Comparison of ENCODE assay signal across 10 cellular contexts in the genomic region with DNA sequence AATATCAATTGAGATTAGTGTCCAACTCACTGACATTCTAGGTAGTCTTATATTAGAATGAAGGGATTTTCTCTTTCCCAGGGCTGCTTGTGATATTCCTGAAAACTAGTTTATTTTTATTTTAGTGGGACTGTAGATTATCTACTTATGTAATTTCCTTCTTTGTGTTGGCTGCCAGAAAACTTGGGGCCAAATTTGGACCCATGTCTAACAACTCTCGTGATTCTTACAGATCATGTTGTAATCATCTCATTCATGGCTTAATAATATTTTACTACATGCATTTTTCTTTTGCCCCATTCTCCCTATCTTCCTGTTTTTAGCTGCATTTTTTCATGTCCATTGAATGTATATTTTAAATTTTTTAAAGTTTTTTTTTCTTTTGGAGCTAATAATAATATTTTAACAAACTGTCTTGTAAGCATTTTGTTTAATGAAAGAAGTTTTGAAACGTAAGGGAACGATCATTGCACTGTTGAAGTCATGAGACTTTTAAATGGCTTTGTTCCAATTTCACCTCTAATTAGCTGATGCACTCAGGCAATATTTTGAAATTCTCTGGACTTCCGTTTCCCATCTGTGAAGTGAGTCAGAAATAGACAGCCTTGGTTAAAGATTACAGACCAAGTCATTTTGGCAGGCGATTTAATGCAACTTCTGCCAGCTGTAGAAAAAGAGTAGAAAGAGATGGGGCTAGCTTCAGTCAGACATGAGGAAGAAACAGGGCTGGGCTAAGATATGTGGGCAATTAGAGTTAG. TPM values are rescaled to one million over a fixed set of nuclear protein-coding genes. Genes with fewer than 3 reads are reported as not detected.
DNase-seq lines count a peak whose midpoint lies in the region; ATAC-seq, FAIRE-seq and TF ChIP-seq lines count a peak whose summit lies in the region.
"Had no signal": no experiment of that assay in that cellular context is flagged by ENCODE, and none has a peak within 500 bp of the region (broad histone marks: within the 10 kb centered on the region; RNA-seq: fewer than 3 reads in every experiment).

No MANE protein-coding gene starts in this region.

- no peaks in the 10 kb centered on the region for H3K9me1 ChIP-seq in endothelial cell of umbilical vein (replicated peaks; ENCODE audit: control insufficient read depth, extremely low read depth, insufficient read depth, low read length)

- no peak overlapping the region for H3K9ac ChIP-seq in endothelial cell of umbilical vein (replicated peaks; ENCODE audit: extremely low read depth, insufficient read depth, low read length)

- TF ChIP-seq CTCF in right atrium auricular region (IDR thresholded peaks at IDR 0.05) (no peak), endothelial cell of umbilical vein (IDR thresholded peaks at IDR 0.05; ENCODE audit: extremely low read depth in 1 of 2, insufficient read depth in 1 of 2, low read depth in 1 of 2, low read length in 2 of 2) (no peak)

- H3K27me3 Mint-ChIP-seq in effector memory CD8-positive, alpha-beta T cell = peaks cover 5 to 34% of the 10 kb centered on the region in 2 donors

- H3K9me3 ChIP-seq in right atrium auricular region = no peaks in the 10 kb centered on the region
- H3K9me3 ChIP-seq in endothelial cell of umbilical vein (replicated peaks; ENCODE audit: control insufficient read depth, insufficient read depth, low read length) = no peaks in the 10 kb centered on the region

- peak; percentile 73 for ATAC-seq in Right ventricle myocardium superior (ENCODE audit: poor library complexity)
- ATAC-seq in HG03571 (IDR thresholded peaks at IDR 0.05; ENCODE audit: unreplicated experiment) = peak; percentile 97
- ATAC-seq in stimulated activated naive CD8-positive, alpha-beta T cell treated with anti-CD3 and anti-CD28 coated beads, Interleukin-15, Interleukin-2, amounts not matched to agents 100 U/mL and 50 U/mL, for 24 hours = no peak
- ATAC-seq in effector memory CD8-positive, alpha-beta T cell (replicated peaks) = no peak
- ATAC-seq: Panc1 had no signal

- intact Hi-C loops in Right ventricle myocardium superior (cut with DNase I) (no loop called here), endothelial cell of umbilical vein (cut with micrococcal nuclease) (no loop called here)

- TF ChIP-seq POLR2A in endothelial cell of umbilical vein (IDR thresholded peaks at IDR 0.05; ENCODE audit: low read depth, low read length) = no peak

- dilution Hi-C loops in endothelial cell of umbilical vein (cut with MboI; ENCODE audit: extremely low pct_ligation_motif_present, low sequenced_read_pairs) = no loop called here

- H3K4me3 Mint-ChIP-seq in effector memory CD8-positive, alpha-beta T cell = no peak overlapping the region

- H3K27ac ChIP-seq in right atrium auricular region (no peak overlapping the region), endothelial cell of umbilical vein (ENCODE audit: insufficient read depth, low read depth, low read length) (no peak overlapping the region)
- H3K27ac ChIP-seq: C4-2B had no signal

- CTCF ChIA-PET in endothelial cell of umbilical vein (lab: Charles Lee) = no interaction called here

- no peak overlapping the region for H2AFZ ChIP-seq in endothelial cell of umbilical vein (ENCODE audit: low read depth, low read length)

- H3K9me3 Mint-ChIP-seq in effector memory CD8-positive, alpha-beta T cell = peaks cover 3 to 15% of the 10 kb centered on the region in 2 donors

- no peaks in the 10 kb centered on the region for H3K79me2 ChIP-seq in endothelial cell of umbilical vein (ENCODE audit: control insufficient read depth, insufficient read depth, low read length)

- H3K27me3 ChIP-seq in right atrium auricular region (no peaks in the 10 kb centered on the region), endothelial cell of umbilical vein (ENCODE audit: control insufficient read depth in 2 of 2, insufficient read depth in 2 of 2, low read length in 2 of 2) (no peaks in the 10 kb centered on the region)

- no peaks in the 10 kb centered on the region for H3K36me3 Mint-ChIP-seq in effector memory CD8-positive, alpha-beta T cell (ENCODE audit: insufficient read depth)

- H3K27ac Mint-ChIP-seq in effector memory CD8-positive, alpha-beta T cell = no peak overlapping the region

- H3K4me2 ChIP-seq in endothelial cell of umbilical vein (ENCODE audit: insufficient read depth, low read length) = no peak overlapping the region

- POLR2A ChIA-PET in endothelial cell of umbilical vein (lab: Charles Lee) = no interaction called here

- H3K4me1 ChIP-seq in right atrium auricular region (no peaks in the 10 kb centered on the region), endothelial cell of umbilical vein (ENCODE audit: control insufficient read depth, extremely low read depth, insufficient read depth, low read length) (no peaks in the 10 kb centered on the region)

- no TSS peak for BruUV-seq in endothelial cell of umbilical vein (replicated peaks; lab: Mats Ljungman, UMichigan)

- FAIRE-seq in endothelial cell of umbilical vein (lab: Jason Lieb, UNC) = no peak

- H4K20me1 ChIP-seq in endothelial cell of umbilical vein (replicated peaks; ENCODE audit: control insufficient read depth, extremely low read depth, insufficient read depth, low read length) = no peaks in the 10 kb centered on the region

- H3K36me3 ChIP-seq in right atrium auricular region = no peaks in the 10 kb centered on the region
- H3K36me3 ChIP-seq in endothelial cell of umbilical vein (ENCODE audit: control insufficient read depth in 2 of 2, extremely low read depth in 1 of 2, insufficient read depth in 2 of 2, low read length in 2 of 2) = no peaks in the 10 kb centered on the region

- H3K4me1 Mint-ChIP-seq in effector memory CD8-positive, alpha-beta T cell (ENCODE audit: low read depth in 2 of 2) = no peaks in the 10 kb centered on the region

- DNase-seq in Right ventricle myocardium superior (no peak), right atrium auricular region (ENCODE audit: low spot score) (no peak), endothelial cell of umbilical vein (ENCODE audit: low read depth, low spot score) (peak; percentile 11), activated T-cell treated with anti-CD3 and anti-CD28 coated beads for 4 hours (no peak), DMS153 treated with DMSO at 0.1 percent for 48 hours (lab: John Stamatoyannopoulos, UW; ENCODE audit: unreplicated experiment) (no peak)
- no peak for DNase-seq in stimulated activated naive CD8-positive, alpha-beta T cell treated with anti-CD3 and anti-CD28 coated beads, Interleukin-15, Interleukin-2, amounts not matched to agents 100 U/mL and 50 U/mL, for 24 hours
- DNase-seq in effector memory CD8-positive, alpha-beta T cell = no peak

- no peak overlapping the region for H3K4me3 ChIP-seq in right atrium auricular region
- no peak overlapping the region for H3K4me3 ChIP-seq in endothelial cell of umbilical vein (replicated peaks in 1 of 3; ENCODE audit: insufficient read depth in 1 of 3, low read depth in 1 of 3, low read length in 3 of 3)

TF ChIP-seq in endothelial cell of umbilical vein, 7 proteins besides CTCF, POLR2A, EP300 and RAD21:
- no peak for TF ChIP-seq MAX (IDR thresholded peaks at IDR 0.05; ENCODE audit: insufficient read depth, insufficient read length)
- TF ChIP-seq POLR2AphosphoS5 (IDR thresholded peaks at IDR 0.05; ENCODE audit: insufficient read depth, low read depth, low read length) = no peak
- no peak for TF ChIP-seq GATA2 (IDR thresholded peaks at IDR 0.05; ENCODE audit: insufficient read depth, insufficient read length, low read depth, low read length)
- no peak for TF ChIP-seq MYC (IDR thresholded peaks at IDR 0.05; ENCODE audit: low read depth, low read length)
- no peak for TF ChIP-seq EZH2 (IDR thresholded peaks at IDR 0.05; ENCODE audit: borderline replicate concordance, low read depth, low read length, severe bottlenecking)
- TF ChIP-seq JUN (IDR thresholded peaks at IDR 0.05; ENCODE audit: borderline replicate concordance, insufficient read depth, insufficient read length, low read depth) = no peak
- no peak for TF ChIP-seq FOS (IDR thresholded peaks at IDR 0.05; ENCODE audit: borderline replicate concordance, insufficient read depth, low read length)

RNA-seq across cellular contexts. Expression of gene TDO2, which starts 14.3 kb away (rescaled TPM):
- total RNA-seq in Right ventricle myocardium superior (not detected), right atrium auricular region (not detected), endothelial cell of umbilical vein (not detected in 2 replicates)
- not detected in 2 replicates for polyA plus RNA-seq in endothelial cell of umbilical vein
- not detected in 2 replicates for polyA plus RNA-seq in endothelial cell of umbilical vein (2011; cell fraction: cytosol; rRNA removed)
- not detected in 2 replicates for polyA plus RNA-seq in endothelial cell of umbilical vein (2011; cell fraction: nucleus; rRNA removed)
- polyA plus RNA-seq in endothelial cell of umbilical vein (2012) = not detected in 2 replicates
- polyA minus RNA-seq in endothelial cell of umbilical vein = not detected in 2 replicates
- not detected for polyA minus RNA-seq in endothelial cell of umbilical vein (2011; cell fraction: cytosol; rRNA and poly(A)+ RNA removed)
- not detected in 2 replicates for polyA minus RNA-seq in endothelial cell of umbilical vein (2011; cell fraction: nucleus; rRNA and poly(A)+ RNA removed)

RNA-seq across cellular contexts. Expression of gene ASIC5, which starts 23.1 kb away (rescaled TPM):
- total RNA-seq in Right ventricle myocardium superior (not detected), right atrium auricular region (not detected), endothelial cell of umbilical vein (not detected in 2 replicates)
- not detected in 2 replicates for polyA plus RNA-seq in endothelial cell of umbilical vein
- not detected in 2 replicates for polyA plus RNA-seq in endothelial cell of umbilical vein (2011; cell fraction: cytosol; rRNA removed)
- not detected in 2 replicates for polyA plus RNA-seq in endothelial cell of umbilical vein (2011; cell fraction: nucleus; rRNA removed)
- not detected in 2 replicates for polyA plus RNA-seq in endothelial cell of umbilical vein (2012)
- polyA minus RNA-seq in endothelial cell of umbilical vein = not detected in 2 replicates
- polyA minus RNA-seq in endothelial cell of umbilical vein (2011; cell fraction: cytosol; rRNA and poly(A)+ RNA removed) = not detected
- polyA minus RNA-seq in endothelial cell of umbilical vein (2011; cell fraction: nucleus; rRNA and poly(A)+ RNA removed) = not detected in 2 replicates

Comparison
In these comparisons a context has a peak if more than half of its experiments do, and no peak if none do; other contexts are left out.
1. ATAC-seq: peak in Right ventricle myocardium superior (single experiment) and HG03571 (single experiment); none in stimulated activated naive CD8-positive, alpha-beta T cell treated with anti-CD3 and anti-CD28 coated beads, Interleukin-15, Interleukin-2, amounts not matched to agents 100 U/mL and 50 U/mL, for 24 hours (single experiment) and effector memory CD8-positive, alpha-beta T cell (single experiment).